In the genomic region with DNA sequence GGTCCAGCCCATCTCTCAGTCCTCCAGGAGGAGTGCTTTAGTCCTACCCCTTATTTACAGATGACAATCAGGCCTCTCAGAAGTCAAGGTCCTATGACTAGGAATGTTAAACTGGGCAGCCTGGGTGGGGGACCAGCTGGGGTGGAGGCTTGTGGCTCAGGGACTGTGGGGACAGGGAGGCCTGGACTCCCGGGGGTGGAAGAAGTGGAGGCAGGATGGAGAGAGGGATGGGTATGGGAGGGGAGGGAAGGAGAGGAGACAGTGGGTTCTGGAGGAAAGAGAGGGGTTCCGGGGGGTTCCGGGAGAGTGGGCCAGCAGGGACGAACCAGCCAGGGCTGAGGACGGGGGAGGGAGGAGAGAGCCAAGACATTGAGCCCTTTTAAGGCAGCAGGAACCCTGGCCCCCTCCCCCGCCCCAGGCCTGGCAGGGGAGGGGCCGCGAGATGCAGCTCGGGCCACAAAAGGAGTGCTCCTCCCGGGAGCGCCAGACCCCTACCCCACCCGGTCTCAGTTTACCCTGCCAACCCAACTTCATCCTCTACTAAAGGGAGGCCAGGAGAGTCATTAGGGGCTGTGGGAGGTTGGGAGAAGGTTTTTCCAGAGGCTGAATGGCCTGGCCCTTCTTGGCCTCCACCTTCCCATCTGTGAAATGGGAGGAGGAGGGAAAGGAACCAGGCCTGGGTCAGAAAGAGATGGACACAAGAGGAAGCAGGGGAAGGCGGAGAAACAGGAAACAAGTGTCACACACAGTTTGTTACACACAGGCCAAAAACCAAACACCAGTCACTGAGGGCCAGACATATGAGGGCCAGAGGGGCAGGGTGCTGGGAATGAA, we compare ENCODE assay signal across 1 cellular context.
TF ChIP-seq lines count a peak whose summit lies in the region.

No MANE protein-coding gene starts in this region.

TF ChIP-seq in HepG2, 621 proteins besides CTCF, POLR2A, EP300 and RAD21 (continues in another document):
- TF ChIP-seq, protein P1, sequence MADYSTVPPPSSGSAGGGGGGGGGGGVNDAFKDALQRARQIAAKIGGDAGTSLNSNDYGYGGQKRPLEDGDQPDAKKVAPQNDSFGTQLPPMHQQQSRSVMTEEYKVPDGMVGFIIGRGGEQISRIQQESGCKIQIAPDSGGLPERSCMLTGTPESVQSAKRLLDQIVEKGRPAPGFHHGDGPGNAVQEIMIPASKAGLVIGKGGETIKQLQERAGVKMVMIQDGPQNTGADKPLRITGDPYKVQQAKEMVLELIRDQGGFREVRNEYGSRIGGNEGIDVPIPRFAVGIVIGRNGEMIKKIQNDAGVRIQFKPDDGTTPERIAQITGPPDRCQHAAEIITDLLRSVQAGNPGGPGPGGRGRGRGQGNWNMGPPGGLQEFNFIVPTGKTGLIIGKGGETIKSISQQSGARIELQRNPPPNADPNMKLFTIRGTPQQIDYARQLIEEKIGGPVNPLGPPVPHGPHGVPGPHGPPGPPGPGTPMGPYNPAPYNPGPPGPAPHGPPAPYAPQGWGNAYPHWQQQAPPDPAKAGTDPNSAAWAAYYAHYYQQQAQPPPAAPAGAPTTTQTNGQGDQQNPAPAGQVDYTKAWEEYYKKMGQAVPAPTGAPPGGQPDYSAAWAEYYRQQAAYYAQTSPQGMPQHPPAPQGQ (CRISPR knock-in tag; IDR thresholded peaks at IDR 0.05; ENCODE audit: borderline replicate concordance), result no peak
- no peak for TF ChIP-seq ZNF143 (CRISPR knock-in tag; IDR thresholded peaks at IDR 0.05)
- peak; percentile 78 for TF ChIP-seq ZMYM3 (CRISPR knock-in tag; IDR thresholded peaks at IDR 0.05)
- no peak for TF ChIP-seq SMAD1 (CRISPR knock-in tag; IDR thresholded peaks at IDR 0.05; ENCODE audit: borderline replicate concordance, low read depth)
- TF ChIP-seq ZNF589 (CRISPR knock-in tag; conservative IDR thresholded peaks at IDR 0.05), result no peak
- TF ChIP-seq KMT2A (CRISPR knock-in tag; IDR thresholded peaks at IDR 0.05), result no peak
- TF ChIP-seq ZNF12 (CRISPR knock-in tag; IDR thresholded peaks at IDR 0.05), result no peak
- TF ChIP-seq ARNTL (CRISPR knock-in tag; IDR thresholded peaks at IDR 0.05), result no peak
- TF ChIP-seq, protein P2, sequence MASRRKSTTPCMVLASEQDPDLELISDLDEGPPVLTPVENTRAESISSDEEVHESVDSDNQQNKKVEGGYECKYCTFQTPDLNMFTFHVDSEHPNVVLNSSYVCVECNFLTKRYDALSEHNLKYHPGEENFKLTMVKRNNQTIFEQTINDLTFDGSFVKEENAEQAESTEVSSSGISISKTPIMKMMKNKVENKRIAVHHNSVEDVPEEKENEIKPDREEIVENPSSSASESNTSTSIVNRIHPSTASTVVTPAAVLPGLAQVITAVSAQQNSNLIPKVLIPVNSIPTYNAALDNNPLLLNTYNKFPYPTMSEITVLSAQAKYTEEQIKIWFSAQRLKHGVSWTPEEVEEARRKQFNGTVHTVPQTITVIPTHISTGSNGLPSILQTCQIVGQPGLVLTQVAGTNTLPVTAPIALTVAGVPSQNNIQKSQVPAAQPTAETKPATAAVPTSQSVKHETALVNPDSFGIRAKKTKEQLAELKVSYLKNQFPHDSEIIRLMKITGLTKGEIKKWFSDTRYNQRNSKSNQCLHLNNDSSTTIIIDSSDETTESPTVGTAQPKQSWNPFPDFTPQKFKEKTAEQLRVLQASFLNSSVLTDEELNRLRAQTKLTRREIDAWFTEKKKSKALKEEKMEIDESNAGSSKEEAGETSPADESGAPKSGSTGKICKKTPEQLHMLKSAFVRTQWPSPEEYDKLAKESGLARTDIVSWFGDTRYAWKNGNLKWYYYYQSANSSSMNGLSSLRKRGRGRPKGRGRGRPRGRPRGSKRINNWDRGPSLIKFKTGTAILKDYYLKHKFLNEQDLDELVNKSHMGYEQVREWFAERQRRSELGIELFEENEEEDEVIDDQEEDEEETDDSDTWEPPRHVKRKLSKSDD (CRISPR knock-in tag; IDR thresholded peaks at IDR 0.05; ENCODE audit: low read depth), result no peak
- TF ChIP-seq, protein P3, sequence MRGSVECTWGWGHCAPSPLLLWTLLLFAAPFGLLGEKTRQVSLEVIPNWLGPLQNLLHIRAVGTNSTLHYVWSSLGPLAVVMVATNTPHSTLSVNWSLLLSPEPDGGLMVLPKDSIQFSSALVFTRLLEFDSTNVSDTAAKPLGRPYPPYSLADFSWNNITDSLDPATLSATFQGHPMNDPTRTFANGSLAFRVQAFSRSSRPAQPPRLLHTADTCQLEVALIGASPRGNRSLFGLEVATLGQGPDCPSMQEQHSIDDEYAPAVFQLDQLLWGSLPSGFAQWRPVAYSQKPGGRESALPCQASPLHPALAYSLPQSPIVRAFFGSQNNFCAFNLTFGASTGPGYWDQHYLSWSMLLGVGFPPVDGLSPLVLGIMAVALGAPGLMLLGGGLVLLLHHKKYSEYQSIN (CRISPR knock-in tag; IDR thresholded peaks at IDR 0.05; ENCODE audit: borderline replicate concordance), result no peak
- TF ChIP-seq NR2F2 (IDR thresholded peaks at IDR 0.05; ENCODE audit: borderline replicate concordance, low read depth), result no peak
- TF ChIP-seq ZNF709 (CRISPR knock-in tag; IDR thresholded peaks at IDR 0.05), result no peak
- TF ChIP-seq, protein P4, sequence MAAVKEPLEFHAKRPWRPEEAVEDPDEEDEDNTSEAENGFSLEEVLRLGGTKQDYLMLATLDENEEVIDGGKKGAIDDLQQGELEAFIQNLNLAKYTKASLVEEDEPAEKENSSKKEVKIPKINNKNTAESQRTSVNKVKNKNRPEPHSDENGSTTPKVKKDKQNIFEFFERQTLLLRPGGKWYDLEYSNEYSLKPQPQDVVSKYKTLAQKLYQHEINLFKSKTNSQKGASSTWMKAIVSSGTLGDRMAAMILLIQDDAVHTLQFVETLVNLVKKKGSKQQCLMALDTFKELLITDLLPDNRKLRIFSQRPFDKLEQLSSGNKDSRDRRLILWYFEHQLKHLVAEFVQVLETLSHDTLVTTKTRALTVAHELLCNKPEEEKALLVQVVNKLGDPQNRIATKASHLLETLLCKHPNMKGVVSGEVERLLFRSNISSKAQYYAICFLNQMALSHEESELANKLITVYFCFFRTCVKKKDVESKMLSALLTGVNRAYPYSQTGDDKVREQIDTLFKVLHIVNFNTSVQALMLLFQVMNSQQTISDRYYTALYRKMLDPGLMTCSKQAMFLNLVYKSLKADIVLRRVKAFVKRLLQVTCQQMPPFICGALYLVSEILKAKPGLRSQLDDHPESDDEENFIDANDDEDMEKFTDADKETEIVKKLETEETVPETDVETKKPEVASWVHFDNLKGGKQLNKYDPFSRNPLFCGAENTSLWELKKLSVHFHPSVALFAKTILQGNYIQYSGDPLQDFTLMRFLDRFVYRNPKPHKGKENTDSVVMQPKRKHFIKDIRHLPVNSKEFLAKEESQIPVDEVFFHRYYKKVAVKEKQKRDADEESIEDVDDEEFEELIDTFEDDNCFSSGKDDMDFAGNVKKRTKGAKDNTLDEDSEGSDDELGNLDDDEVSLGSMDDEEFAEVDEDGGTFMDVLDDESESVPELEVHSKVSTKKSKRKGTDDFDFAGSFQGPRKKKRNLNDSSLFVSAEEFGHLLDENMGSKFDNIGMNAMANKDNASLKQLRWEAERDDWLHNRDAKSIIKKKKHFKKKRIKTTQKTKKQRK (IDR thresholded peaks at IDR 0.05; ENCODE audit: low read length), result no peak
- peak; percentile 96 for TF ChIP-seq ZNF629 (CRISPR knock-in tag; conservative IDR thresholded peaks at IDR 0.05)
- no peak for TF ChIP-seq TBL1XR1 (IDR thresholded peaks at IDR 0.05; ENCODE audit: borderline replicate concordance, low read length, partially characterized antibody)
- TF ChIP-seq, protein P5, sequence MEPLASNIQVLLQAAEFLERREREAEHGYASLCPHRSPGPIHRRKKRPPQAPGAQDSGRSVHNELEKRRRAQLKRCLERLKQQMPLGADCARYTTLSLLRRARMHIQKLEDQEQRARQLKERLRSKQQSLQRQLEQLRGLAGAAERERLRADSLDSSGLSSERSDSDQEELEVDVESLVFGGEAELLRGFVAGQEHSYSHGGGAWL (CRISPR knock-in tag; IDR thresholded peaks at IDR 0.05), result no peak
- TF ChIP-seq NAIF1 (CRISPR knock-in tag; IDR thresholded peaks at IDR 0.05; ENCODE audit: borderline replicate concordance), result no peak
- no peak for TF ChIP-seq ZSCAN31 (CRISPR knock-in tag; IDR thresholded peaks at IDR 0.05; ENCODE audit: low read depth)
- no peak for TF ChIP-seq FOXA1 (IDR thresholded peaks at IDR 0.05)
- TF ChIP-seq FOXA1 (CRISPR knock-in tag; IDR thresholded peaks at IDR 0.05), result peak; percentile 73
- TF ChIP-seq, protein P6, sequence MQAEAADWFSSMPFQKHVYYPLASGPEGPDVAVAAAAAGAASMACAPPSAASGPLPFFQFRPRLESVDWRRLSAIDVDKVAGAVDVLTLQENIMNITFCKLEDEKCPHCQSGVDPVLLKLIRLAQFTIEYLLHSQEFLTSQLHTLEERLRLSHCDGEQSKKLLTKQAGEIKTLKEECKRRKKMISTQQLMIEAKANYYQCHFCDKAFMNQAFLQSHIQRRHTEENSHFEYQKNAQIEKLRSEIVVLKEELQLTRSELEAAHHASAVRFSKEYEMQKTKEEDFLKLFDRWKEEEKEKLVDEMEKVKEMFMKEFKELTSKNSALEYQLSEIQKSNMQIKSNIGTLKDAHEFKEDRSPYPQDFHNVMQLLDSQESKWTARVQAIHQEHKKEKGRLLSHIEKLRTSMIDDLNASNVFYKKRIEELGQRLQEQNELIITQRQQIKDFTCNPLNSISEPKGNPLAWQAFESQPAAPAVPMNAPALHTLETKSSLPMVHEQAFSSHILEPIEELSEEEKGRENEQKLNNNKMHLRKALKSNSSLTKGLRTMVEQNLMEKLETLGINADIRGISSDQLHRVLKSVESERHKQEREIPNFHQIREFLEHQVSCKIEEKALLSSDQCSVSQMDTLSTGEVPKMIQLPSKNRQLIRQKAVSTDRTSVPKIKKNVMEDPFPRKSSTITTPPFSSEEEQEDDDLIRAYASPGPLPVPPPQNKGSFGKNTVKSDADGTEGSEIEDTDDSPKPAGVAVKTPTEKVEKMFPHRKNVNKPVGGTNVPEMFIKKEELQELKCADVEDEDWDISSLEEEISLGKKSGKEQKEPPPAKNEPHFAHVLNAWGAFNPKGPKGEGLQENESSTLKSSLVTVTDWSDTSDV (CRISPR knock-in tag; IDR thresholded peaks at IDR 0.05), result no peak
- no peak for TF ChIP-seq TCF7 (IDR thresholded peaks at IDR 0.05; ENCODE audit: low read depth)
- TF ChIP-seq MXD4 (CRISPR knock-in tag; IDR thresholded peaks at IDR 0.05), result no peak
- TF ChIP-seq, protein P7, sequence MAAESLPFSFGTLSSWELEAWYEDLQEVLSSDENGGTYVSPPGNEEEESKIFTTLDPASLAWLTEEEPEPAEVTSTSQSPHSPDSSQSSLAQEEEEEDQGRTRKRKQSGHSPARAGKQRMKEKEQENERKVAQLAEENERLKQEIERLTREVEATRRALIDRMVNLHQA (CRISPR knock-in tag; IDR thresholded peaks at IDR 0.05), result no peak
- TF ChIP-seq HOXD1 (CRISPR knock-in tag; IDR thresholded peaks at IDR 0.05), result no peak
- no peak for TF ChIP-seq ZNF644 (CRISPR knock-in tag; IDR thresholded peaks at IDR 0.05; ENCODE audit: low read depth)
- no peak for TF ChIP-seq MAZ (IDR thresholded peaks at IDR 0.05; ENCODE audit: borderline replicate concordance, low read depth, low read length)
- TF ChIP-seq MAZ (CRISPR knock-in tag; IDR thresholded peaks at IDR 0.05; ENCODE audit: low read depth), result no peak
- peak; percentile 97 for TF ChIP-seq ZNF263 (CRISPR knock-in tag; IDR thresholded peaks at IDR 0.05)
- TF ChIP-seq KDM1A (CRISPR knock-in tag; IDR thresholded peaks at IDR 0.05), result peak; percentile 69
- TF ChIP-seq, protein P8, sequence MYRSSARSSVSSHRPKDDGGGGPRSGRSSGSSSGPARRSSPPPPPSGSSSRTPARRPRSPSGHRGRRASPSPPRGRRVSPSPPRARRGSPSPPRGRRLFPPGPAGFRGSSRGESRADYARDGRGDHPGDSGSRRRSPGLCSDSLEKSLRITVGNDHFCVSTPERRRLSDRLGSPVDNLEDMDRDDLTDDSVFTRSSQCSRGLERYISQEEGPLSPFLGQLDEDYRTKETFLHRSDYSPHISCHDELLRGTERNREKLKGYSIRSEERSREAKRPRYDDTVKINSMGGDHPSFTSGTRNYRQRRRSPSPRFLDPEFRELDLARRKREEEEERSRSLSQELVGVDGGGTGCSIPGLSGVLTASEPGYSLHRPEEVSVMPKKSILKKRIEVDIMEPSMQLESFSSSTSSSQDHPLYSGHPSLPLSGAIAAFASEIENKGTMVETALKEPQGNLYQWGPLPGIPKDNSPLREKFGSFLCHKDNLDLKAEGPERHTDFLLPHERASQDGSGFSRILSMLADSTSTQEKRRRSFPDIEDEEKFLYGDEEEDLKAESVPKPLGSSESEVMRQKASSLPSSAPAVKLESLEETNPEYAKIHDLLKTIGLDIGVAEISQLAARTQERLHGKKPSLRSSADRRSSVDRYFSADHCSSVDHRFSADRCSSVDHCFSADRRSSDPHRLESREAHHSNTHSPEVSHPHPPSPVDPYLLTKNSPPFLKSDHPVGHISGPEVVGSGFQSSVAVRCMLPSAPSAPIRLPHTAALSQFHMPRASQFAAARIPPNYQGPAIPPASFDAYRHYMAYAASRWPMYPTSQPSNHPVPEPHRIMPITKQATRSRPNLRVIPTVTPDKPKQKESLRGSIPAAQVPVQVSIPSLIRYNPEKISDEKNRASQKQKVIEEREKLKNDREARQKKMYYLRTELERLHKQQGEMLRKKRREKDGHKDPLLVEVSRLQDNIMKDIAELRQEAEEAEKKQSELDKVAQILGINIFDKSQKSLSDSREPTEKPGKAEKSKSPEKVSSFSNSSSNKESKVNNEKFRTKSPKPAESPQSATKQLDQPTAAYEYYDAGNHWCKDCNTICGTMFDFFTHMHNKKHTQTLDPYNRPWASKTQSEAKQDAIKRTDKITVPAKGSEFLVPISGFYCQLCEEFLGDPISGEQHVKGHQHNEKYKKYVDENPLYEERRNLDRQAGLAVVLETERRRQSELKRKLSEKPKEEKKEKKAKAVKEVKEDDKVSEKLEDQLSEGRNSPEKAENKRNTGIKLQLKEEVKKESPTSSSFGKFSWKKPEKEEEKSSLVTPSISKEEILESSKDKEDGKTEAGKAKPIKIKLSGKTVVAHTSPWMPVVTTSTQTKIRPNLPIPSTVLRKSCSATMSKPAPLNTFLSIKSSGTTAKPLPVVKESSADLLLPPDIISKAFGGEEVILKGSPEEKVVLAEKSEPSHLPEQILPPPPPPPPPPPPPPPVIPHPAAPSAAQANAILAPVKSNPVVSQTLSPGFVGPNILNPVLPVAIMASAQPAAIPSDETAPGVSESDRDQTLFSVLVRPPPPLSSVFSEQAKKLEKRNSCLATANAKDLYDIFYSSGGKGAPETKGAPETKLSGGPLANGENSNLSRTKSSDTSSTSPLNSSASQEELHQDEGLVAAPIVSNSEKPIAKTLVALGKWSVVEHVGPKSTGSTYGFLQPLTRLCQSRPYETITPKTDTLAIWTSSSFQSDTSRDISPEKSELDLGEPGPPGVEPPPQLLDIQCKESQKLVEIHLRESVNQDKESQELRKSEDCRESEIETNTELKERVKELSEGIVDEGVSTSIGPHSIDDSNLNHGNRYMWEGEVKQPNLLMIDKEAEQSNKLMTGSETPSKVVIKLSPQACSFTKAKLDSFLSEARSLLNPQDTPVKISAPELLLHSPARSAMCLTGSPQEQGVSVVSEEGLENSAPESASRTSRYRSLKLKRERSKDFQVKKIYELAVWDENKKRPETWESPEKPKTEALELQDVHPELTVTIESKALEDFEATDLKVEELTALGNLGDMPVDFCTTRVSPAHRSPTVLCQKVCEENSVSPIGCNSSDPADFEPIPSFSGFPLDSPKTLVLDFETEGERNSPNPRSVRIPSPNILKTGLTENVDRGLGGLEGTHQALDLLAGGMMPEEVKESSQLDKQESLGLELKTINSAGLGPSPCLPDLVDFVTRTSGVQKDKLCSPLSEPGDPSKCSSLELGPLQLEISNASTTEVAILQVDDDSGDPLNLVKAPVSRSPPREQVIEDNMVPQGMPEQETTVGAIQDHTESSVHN (CRISPR knock-in tag; IDR thresholded peaks at IDR 0.05), result no peak
- no peak for TF ChIP-seq SOX13 (IDR thresholded peaks at IDR 0.05)
- no peak for TF ChIP-seq SOX13 (CRISPR knock-in tag; conservative IDR thresholded peaks at IDR 0.05 in 1 of 2, IDR thresholded peaks at IDR 0.05 in 1 of 2)
